Comparison of ENCODE assay signal across 15 cellular contexts in the genomic region with DNA sequence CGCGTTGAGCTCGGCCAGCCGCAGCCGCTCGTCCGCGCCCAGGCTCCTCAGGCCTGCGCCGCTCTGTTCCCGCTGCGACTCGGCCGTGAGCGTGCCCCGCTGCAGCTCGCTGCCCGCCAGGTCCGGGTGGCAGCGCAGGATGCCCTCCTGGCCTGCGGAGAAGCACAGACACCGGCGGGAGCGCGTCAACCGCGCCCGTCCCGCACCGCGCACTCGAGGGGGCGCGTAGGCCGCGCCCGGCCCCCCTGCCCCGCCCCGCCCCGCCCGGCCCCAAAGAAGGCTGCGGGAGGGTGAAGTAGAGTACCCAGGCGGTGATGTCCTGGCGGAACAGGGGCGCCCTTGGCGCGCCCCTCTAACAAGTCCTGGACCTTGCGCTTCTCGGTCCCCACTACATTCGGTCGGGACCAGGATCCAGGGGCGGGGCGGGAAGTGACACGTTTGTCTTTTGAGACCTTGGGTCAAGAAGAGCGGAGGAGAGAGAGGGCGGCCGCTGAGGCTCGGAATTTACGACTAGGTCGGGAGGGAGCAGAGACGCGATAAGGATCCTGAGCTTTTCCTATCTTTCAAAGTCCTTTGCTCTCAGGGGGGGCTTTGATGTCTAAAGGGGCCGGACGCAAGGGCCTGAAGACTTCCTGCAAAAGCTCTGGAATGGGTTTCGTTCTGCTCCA. TPM values are rescaled to one million over a fixed set of nuclear protein-coding genes. Genes with fewer than 3 reads are reported as not detected.
DNase-seq lines count a peak whose midpoint lies in the region; ATAC-seq lines count a peak whose summit lies in the region.
"Had no signal": no experiment of that assay in that cellular context is flagged by ENCODE, and none has a peak within 500 bp of the region (broad histone marks: within the 10 kb centered on the region; RNA-seq: fewer than 3 reads in every experiment).

No MANE protein-coding gene starts in this region.

- 1% methylated on average over 40 to 48 of the region's 65 CpGs for WGBS in mesodermal cell (ENCODE audit: insufficient coverage in 2 of 2), 2 experiments

- DNase-seq in activated CD8-positive, alpha-beta memory T cell treated with anti-CD3 and anti-CD28 coated beads, Interleukin-2, amount 50 U/mL, for 48 hours, result peak; percentile 50
- no peak for DNase-seq in activated CD8-positive, alpha-beta memory T cell treated with anti-CD3 and anti-CD28 coated beads, Interleukin-2, amount 10 ng/mL, durations not matched to agents 7 days and 5 days
- DNase-seq in stimulated activated naive B cell treated with anti-CD40 and anti-IgM and Interleukin-4, amounts not matched to agents 10 μg/mL and 1 μg/mL and 100 μg/mL, for 72 hours, result no peak
- DNase-seq in HUDEP-2 (lab: John Stamatoyannopoulos, UW; ENCODE audit: unreplicated experiment in 76 of 76), result no peak
- DNase-seq: ACHN; naive thymus-derived CD8-positive, alpha-beta T cell had no signal

- ATAC-seq in activated CD8-positive, alpha-beta memory T cell treated with anti-CD3 and anti-CD28 coated beads, Interleukin-2, amount 10 ng/mL, durations not matched to agents 7 days and 5 days, result no peak
- ATAC-seq in activated T-helper 17 cell treated with anti-CD3 and anti-CD28 coated beads, Interleukin-2, amount 50 U/mL, for 72 hours (replicated peaks), result no peak
- ATAC-seq in stimulated activated naive B cell treated with anti-CD40 and anti-IgM and Interleukin-4, amounts not matched to agents 10 μg/mL and 1 μg/mL and 100 μg/mL, for 72 hours (replicated peaks), result no peak
- ATAC-seq in GM19035 (IDR thresholded peaks at IDR 0.05; ENCODE audit: unreplicated experiment) (no peak), HG02885 (IDR thresholded peaks at IDR 0.05; ENCODE audit: poor library complexity, unreplicated experiment) (no peak)
- ATAC-seq: naive thymus-derived CD8-positive, alpha-beta T cell had no signal

- no peak overlapping the region for H3K4me3 Mint-ChIP-seq in activated CD8-positive, alpha-beta memory T cell treated with anti-CD3 and anti-CD28 coated beads, Interleukin-2, amount 10 ng/mL, durations not matched to agents 7 days and 5 days
- peak overlapping the region; percentile 37 for H3K4me3 Mint-ChIP-seq in activated T-helper 17 cell treated with anti-CD3 and anti-CD28 coated beads, Interleukin-2, amount 50 U/mL, for 72 hours
- H3K4me3 Mint-ChIP-seq in stimulated activated naive B cell treated with anti-CD40 and anti-IgM and Interleukin-4, amounts not matched to agents 10 μg/mL and 1 μg/mL and 100 μg/mL, for 72 hours, result peak overlapping the region; percentile 60 to 72
- H3K4me3 Mint-ChIP-seq: T-helper 1 cell treated with Interleukin-12 subunit alpha and Interleukin-12 subunit beta and Interleukin-4 antibody, amounts not matched to agents 30 μg/mL and 1 μg/mL, for 36 hours had no signal

- peak overlapping the region; percentile 14 for H3K4me3 ChIP-seq in mesodermal cell (ENCODE audit: extremely low read depth, insufficient read depth, low read length, poor library complexity, severe bottlenecking)

- no peak overlapping the region for H3K27ac Mint-ChIP-seq in activated CD8-positive, alpha-beta memory T cell treated with anti-CD3 and anti-CD28 coated beads, Interleukin-2, amount 10 ng/mL, durations not matched to agents 7 days and 5 days
- no peak overlapping the region for H3K27ac Mint-ChIP-seq in activated T-helper 17 cell treated with anti-CD3 and anti-CD28 coated beads, Interleukin-2, amount 50 U/mL, for 72 hours
- H3K27ac Mint-ChIP-seq in stimulated activated naive B cell treated with anti-CD40 and anti-IgM and Interleukin-4, amounts not matched to agents 10 μg/mL and 1 μg/mL and 100 μg/mL, for 72 hours, result peak overlapping the region; percentile 70

- H3K4me1 Mint-ChIP-seq in activated CD8-positive, alpha-beta memory T cell treated with anti-CD3 and anti-CD28 coated beads, Interleukin-2, amount 10 ng/mL, durations not matched to agents 7 days and 5 days, result peaks cover 23% of the 10 kb centered on the region
- no peaks in the 10 kb centered on the region for H3K4me1 Mint-ChIP-seq in activated T-helper 17 cell treated with anti-CD3 and anti-CD28 coated beads, Interleukin-2, amount 50 U/mL, for 72 hours
- H3K4me1 Mint-ChIP-seq in stimulated activated naive B cell treated with anti-CD40 and anti-IgM and Interleukin-4, amounts not matched to agents 10 μg/mL and 1 μg/mL and 100 μg/mL, for 72 hours, result peaks cover 24 to 60% of the 10 kb centered on the region in 2 donors

- H3K27me3 Mint-ChIP-seq in activated CD8-positive, alpha-beta memory T cell treated with anti-CD3 and anti-CD28 coated beads, Interleukin-2, amount 10 ng/mL, durations not matched to agents 7 days and 5 days, result peaks cover 90% of the 10 kb centered on the region
- peaks cover 80% of the 10 kb centered on the region for H3K27me3 Mint-ChIP-seq in activated T-helper 17 cell treated with anti-CD3 and anti-CD28 coated beads, Interleukin-2, amount 50 U/mL, for 72 hours
- peaks cover 87 to 100% of the 10 kb centered on the region in 2 donors for H3K27me3 Mint-ChIP-seq in stimulated activated naive B cell treated with anti-CD40 and anti-IgM and Interleukin-4, amounts not matched to agents 10 μg/mL and 1 μg/mL and 100 μg/mL, for 72 hours

- H3K9me3 ChIP-seq in mesodermal cell (ENCODE audit: control insufficient read depth, low read length), result no peaks in the 10 kb centered on the region
- H3K9me3 ChIP-seq: thoracic aorta had no signal

- H3K36me3 Mint-ChIP-seq in activated CD8-positive, alpha-beta memory T cell treated with anti-CD3 and anti-CD28 coated beads, Interleukin-2, amount 10 ng/mL, durations not matched to agents 7 days and 5 days, result no peaks in the 10 kb centered on the region
- no peaks in the 10 kb centered on the region for H3K36me3 Mint-ChIP-seq in activated T-helper 17 cell treated with anti-CD3 and anti-CD28 coated beads, Interleukin-2, amount 50 U/mL, for 72 hours (ENCODE audit: low read depth)
- H3K36me3 Mint-ChIP-seq in stimulated activated naive B cell treated with anti-CD40 and anti-IgM and Interleukin-4, amounts not matched to agents 10 μg/mL and 1 μg/mL and 100 μg/mL, for 72 hours, result peaks cover 0 to 3% of the 10 kb centered on the region in 2 donors
- H3K36me3 Mint-ChIP-seq: naive thymus-derived CD8-positive, alpha-beta T cell had no signal

- H3K9me3 Mint-ChIP-seq in activated CD8-positive, alpha-beta memory T cell treated with anti-CD3 and anti-CD28 coated beads, Interleukin-2, amount 10 ng/mL, durations not matched to agents 7 days and 5 days (ENCODE audit: low read depth), result no peaks in the 10 kb centered on the region
- no peaks in the 10 kb centered on the region for H3K9me3 Mint-ChIP-seq in activated T-helper 17 cell treated with anti-CD3 and anti-CD28 coated beads, Interleukin-2, amount 50 U/mL, for 72 hours
- H3K9me3 Mint-ChIP-seq in stimulated activated naive B cell treated with anti-CD40 and anti-IgM and Interleukin-4, amounts not matched to agents 10 μg/mL and 1 μg/mL and 100 μg/mL, for 72 hours, result no peaks in the 10 kb centered on the region
- H3K9me3 Mint-ChIP-seq: naive thymus-derived CD8-positive, alpha-beta T cell; T-helper 1 cell treated with Interleukin-12 subunit alpha and Interleukin-12 subunit beta and Interleukin-4 antibody, amounts not matched to agents 30 μg/mL and 1 μg/mL, for 36 hours had no signal

- H3K4me1 ChIP-seq in mesodermal cell (ENCODE audit: control insufficient read depth, insufficient read depth, low read length, poor library complexity, severe bottlenecking), result no peaks in the 10 kb centered on the region

- CTCF ChIA-PET in activated CD8-positive, alpha-beta memory T cell treated with anti-CD3 and anti-CD28 coated beads, Interleukin-2, amount 10 ng/mL, durations not matched to agents 7 days and 5 days (lab: Charles Lee), result interaction anchor here (1.0 to 1.8 kb wide), 2 partner anchors 8 to 14 kb away, joined by 3 to 4 read pairs; no protein-coding TSS in a partner anchor

- no peak overlapping the region for H3K27ac ChIP-seq in mesodermal cell (ENCODE audit: low read depth, low read length, severe bottlenecking)
- H3K27ac ChIP-seq: RWPE1, thoracic aorta had no signal

- H3K36me3 ChIP-seq in mesodermal cell (ENCODE audit: control insufficient read depth, insufficient read depth, low read length), result no peaks in the 10 kb centered on the region
- H3K36me3 ChIP-seq: thoracic aorta had no signal

RNA-seq across cellular contexts. Expression of a gene that starts 9.3 kb away (rescaled TPM):
- total RNA-seq in activated CD8-positive, alpha-beta memory T cell treated with anti-CD3 and anti-CD28 coated beads, Interleukin-2, amount 10 ng/mL, durations not matched to agents 7 days and 5 days, result not detected
- not detected for total RNA-seq in activated T-helper 17 cell treated with anti-CD3 and anti-CD28 coated beads, Interleukin-2, amount 50 U/mL, for 72 hours
- 16.1 TPM for polyA plus RNA-seq in mesodermal cell (2013, experiment 1 of 2)
- 22.0 TPM for polyA plus RNA-seq in mesodermal cell (2013, experiment 2 of 2)
- total RNA-seq: bronchial epithelial cell; naive thymus-derived CD8-positive, alpha-beta T cell; skeletal muscle tissue; thoracic aorta had no signal
- polyA plus RNA-seq: naive thymus-derived CD8-positive, alpha-beta T cell had no signal

RNA-seq across cellular contexts. Expression of a gene that starts 10.1 kb away (rescaled TPM):
- not detected for total RNA-seq in activated CD8-positive, alpha-beta memory T cell treated with anti-CD3 and anti-CD28 coated beads, Interleukin-2, amount 10 ng/mL, durations not matched to agents 7 days and 5 days
- not detected for total RNA-seq in activated T-helper 17 cell treated with anti-CD3 and anti-CD28 coated beads, Interleukin-2, amount 50 U/mL, for 72 hours
- polyA plus RNA-seq in mesodermal cell (2013, experiment 1 of 2), result 3.4 TPM
- 4.1 TPM for polyA plus RNA-seq in mesodermal cell (2013, experiment 2 of 2)
- total RNA-seq: bronchial epithelial cell; naive thymus-derived CD8-positive, alpha-beta T cell; skeletal muscle tissue; thoracic aorta had no signal
- polyA plus RNA-seq: naive thymus-derived CD8-positive, alpha-beta T cell had no signal

RNA-seq across cellular contexts. Expression of a gene that starts 58.6 kb away (rescaled TPM):
- not detected for total RNA-seq in activated CD8-positive, alpha-beta memory T cell treated with anti-CD3 and anti-CD28 coated beads, Interleukin-2, amount 10 ng/mL, durations not matched to agents 7 days and 5 days
- total RNA-seq in activated T-helper 17 cell treated with anti-CD3 and anti-CD28 coated beads, Interleukin-2, amount 50 U/mL, for 72 hours, result not detected
- not detected for polyA plus RNA-seq in mesodermal cell (2013, experiment 1 of 2)
- polyA plus RNA-seq in mesodermal cell (2013, experiment 2 of 2), result not detected
- total RNA-seq: bronchial epithelial cell; naive thymus-derived CD8-positive, alpha-beta T cell; skeletal muscle tissue had no signal
- polyA plus RNA-seq: naive thymus-derived CD8-positive, alpha-beta T cell had no signal
